In genomic region chr16:2976673-2977072, GRCh38 we compare ENCODE assay signal across 20 cellular contexts. TPM values are rescaled to one million over a fixed set of nuclear protein-coding genes. Genes with fewer than 3 reads are reported as not detected.
"Had no signal": no experiment of that assay in that cellular context is flagged by ENCODE, and none has a peak within 500 bp of the region (broad histone marks: within the 10 kb centered on the region; RNA-seq: fewer than 3 reads in every experiment).

No MANE protein-coding gene starts in this region.

- DNase-seq: activated CD4-positive, alpha-beta T cell treated with anti-CD3 and anti-CD28 coated beads for 4 hours; activated CD4-positive, alpha-beta T cell treated with anti-CD3 and anti-CD28 coated beads, Interleukin-2, amount 50 U/mL, for 4 hours; activated CD8-positive, alpha-beta memory T cell treated with anti-CD3 and anti-CD28 coated beads, Interleukin-2, amount 50 U/mL, for 48 hours; activated CD8-positive, alpha-beta T cell treated with anti-CD3 and anti-CD28 coated beads, Interleukin-2, amount 10 ng/mL, durations not matched to agents 7 days and 5 days; activated naive CD8-positive, alpha-beta T cell treated with anti-CD3 and anti-CD28 coated beads, Interleukin-2, amount 50 U/mL, for 24 hours; activated T-cell treated with anti-CD3 and anti-CD28 coated beads, Interleukin-2, amount 50 U/mL, for 1 hour; amniotic stem cell; MG63; NCI-H1694 treated with DMSO at 0.1 percent for 48 hours; NCI-H510A; NCI-H526 treated with DMSO at 0.1 percent for 48 hours; NCI-H82; T-helper 2 cell had no signal

- H3K27me3 Mint-ChIP-seq: activated naive CD8-positive, alpha-beta T cell treated with anti-CD3 and anti-CD28 coated beads, Interleukin-2, amount 50 U/mL, for 24 hours had no signal

- H3K27me3 ChIP-seq: ascending aorta, MG63 had no signal

- H3K4me3 Mint-ChIP-seq: activated CD8-positive, alpha-beta T cell treated with anti-CD3 and anti-CD28 coated beads, Interleukin-2, amount 10 ng/mL, durations not matched to agents 7 days and 5 days; central memory CD8-positive, alpha-beta T cell had no signal

- H3K9me3 ChIP-seq: ascending aorta, MG63 had no signal

- H3K36me3 ChIP-seq: ascending aorta had no signal

- H3K27ac ChIP-seq: ascending aorta had no signal

- H3K4me3 ChIP-seq: ascending aorta, MG63 had no signal

- H3K27ac Mint-ChIP-seq: activated CD8-positive, alpha-beta T cell treated with anti-CD3 and anti-CD28 coated beads, Interleukin-2, amount 10 ng/mL, durations not matched to agents 7 days and 5 days; activated naive CD4-positive, alpha-beta T cell treated with anti-CD3 and anti-CD28 coated beads, Interleukin-2, amount 50 U/mL, for 72 hours; activated naive CD8-positive, alpha-beta T cell treated with anti-CD3 and anti-CD28 coated beads, Interleukin-2, amount 50 U/mL, for 24 hours had no signal

- ATAC-seq: activated CD4-positive, CD25-positive, alpha-beta regulatory T cell treated with anti-CD3 and anti-CD28 coated beads, Interleukin-2, amount 50 U/mL, for 24 hours; activated CD8-positive, alpha-beta T cell treated with anti-CD3 and anti-CD28 coated beads, Interleukin-2, amount 10 ng/mL, durations not matched to agents 7 days and 5 days; activated naive CD4-positive, alpha-beta T cell treated with anti-CD3 and anti-CD28 coated beads, Interleukin-2, amount 50 U/mL, for 72 hours; activated naive CD8-positive, alpha-beta T cell treated with anti-CD3 and anti-CD28 coated beads, Interleukin-2, amount 50 U/mL, for 24 hours had no signal

- H3K36me3 Mint-ChIP-seq: brain had no signal

- FAIRE-seq: RCC 7860 had no signal

- H3K9me3 Mint-ChIP-seq: activated naive CD4-positive, alpha-beta T cell treated with anti-CD3 and anti-CD28 coated beads, Interleukin-2, amount 50 U/mL, for 72 hours; activated naive CD8-positive, alpha-beta T cell treated with anti-CD3 and anti-CD28 coated beads, Interleukin-2, amount 50 U/mL, for 24 hours; brain; central memory CD8-positive, alpha-beta T cell had no signal

RNA-seq across cellular contexts. Expression of gene PKMYT1, which starts 3.6 kb away (rescaled TPM):
- total RNA-seq: ascending aorta had no signal

RNA-seq across cellular contexts. Expression of gene KREMEN2, which starts 12.6 kb away (rescaled TPM):
- total RNA-seq: activated naive CD4-positive, alpha-beta T cell treated with anti-CD3 and anti-CD28 coated beads, Interleukin-2, amount 50 U/mL, for 72 hours; ascending aorta had no signal

RNA-seq across cellular contexts. Expression of gene CLDN9, which starts 36.0 kb away (rescaled TPM):
- total RNA-seq: ascending aorta, SK-MEL-5 had no signal

RNA-seq across cellular contexts. Expression of gene CLDN6, which starts 41.3 kb away (rescaled TPM):
- total RNA-seq: activated CD8-positive, alpha-beta T cell treated with anti-CD3 and anti-CD28 coated beads, Interleukin-2, amount 10 ng/mL, durations not matched to agents 7 days and 5 days; activated naive CD4-positive, alpha-beta T cell treated with anti-CD3 and anti-CD28 coated beads, Interleukin-2, amount 50 U/mL, for 72 hours; ascending aorta; SK-MEL-5 had no signal
